Comparison of ENCODE assay signal across 24 cellular contexts in genomic region chr7:33145174-33145573, GRCh38.
"Had no signal": no experiment of that assay in that cellular context is flagged by ENCODE, and none has a peak within 500 bp of the region (broad histone marks: within the 10 kb centered on the region; RNA-seq: fewer than 3 reads in every experiment).

No MANE protein-coding gene starts in this region.

- H3K4me1 ChIP-seq: breast epithelium, SJSA1 had no signal

- H3K4me3 ChIP-seq: adrenal gland, breast epithelium, SJSA1 had no signal

- ATAC-seq: activated CD4-positive, alpha-beta T cell treated with anti-CD3 and anti-CD28 coated beads for 36 hours; activated CD8-positive, alpha-beta T cell treated with anti-CD3 and anti-CD28 coated beads for 36 hours; PC-3; T-helper 17 cell had no signal

- H3K27ac ChIP-seq: adrenal gland, breast epithelium, SJSA1, VCaP had no signal

- H3K27me3 ChIP-seq: adrenal gland, breast epithelium, SJSA1 had no signal

- DNase-seq: activated CD4-positive, alpha-beta T cell treated with anti-CD3 and anti-CD28 coated beads for 36 hours; activated CD4-positive, CD25-positive, alpha-beta regulatory T cell; activated CD8-positive, alpha-beta memory T cell treated with anti-CD3 and anti-CD28 coated beads, Interleukin-2, amount 50 U/mL, for 48 hours; activated CD8-positive, alpha-beta T cell treated with anti-CD3 and anti-CD28 coated beads for 36 hours; activated naive CD4-positive, alpha-beta T cell treated with anti-CD3 and anti-CD28 coated beads, Interleukin-2, amount 50 U/mL, for 16 hours; activated naive CD8-positive, alpha-beta T cell treated with anti-CD3 and anti-CD28 coated beads, Interleukin-2, amount 10 ng/mL, durations not matched to agents 7 days and 5 days; activated T-cell treated with anti-CD3 and anti-CD28 coated beads, Interleukin-2, amount 50 U/mL, for 1 hour; adrenal gland; aorta; central memory CD4-positive, alpha-beta T cell; Kasumi-1; NCI-H1105 treated with DMSO at 0.1 percent for 48 hours; NCI-H1436 treated with DMSO at 0.1 percent for 48 hours; NCI-H187; NCI-H2081; NCI-H510A treated with DMSO at 0.1 percent for 48 hours; NCI-H69; PC-3; SHP77; T-helper 17 cell; T1000 had no signal

- H3K4me3 Mint-ChIP-seq: activated CD4-positive, alpha-beta T cell treated with anti-CD3 and anti-CD28 coated beads for 36 hours; activated CD8-positive, alpha-beta T cell treated with anti-CD3 and anti-CD28 coated beads for 36 hours; activated naive CD8-positive, alpha-beta T cell treated with anti-CD3 and anti-CD28 coated beads, Interleukin-2, amount 10 ng/mL, durations not matched to agents 7 days and 5 days; T-helper 17 cell had no signal

- H3K27me3 Mint-ChIP-seq: activated CD4-positive, alpha-beta T cell treated with anti-CD3 and anti-CD28 coated beads for 36 hours; activated CD8-positive, alpha-beta T cell treated with anti-CD3 and anti-CD28 coated beads for 36 hours; activated naive CD8-positive, alpha-beta T cell treated with anti-CD3 and anti-CD28 coated beads, Interleukin-2, amount 10 ng/mL, durations not matched to agents 7 days and 5 days; T-helper 17 cell had no signal

- H3K27ac Mint-ChIP-seq: activated CD4-positive, alpha-beta T cell treated with anti-CD3 and anti-CD28 coated beads for 36 hours; activated CD8-positive, alpha-beta T cell treated with anti-CD3 and anti-CD28 coated beads for 36 hours; activated naive CD8-positive, alpha-beta T cell treated with anti-CD3 and anti-CD28 coated beads, Interleukin-2, amount 10 ng/mL, durations not matched to agents 7 days and 5 days; T-helper 17 cell had no signal

- H3K36me3 ChIP-seq: adrenal gland, breast epithelium, SJSA1 had no signal
